Comparison of ENCODE assay signal across 18 cellular contexts in genomic region chr6:2870046-2870636, GRCh38.
"Had no signal": no experiment of that assay in that cellular context is flagged by ENCODE, and none has a peak within 500 bp of the region (broad histone marks: within the 10 kb centered on the region; RNA-seq: fewer than 3 reads in every experiment).

No MANE protein-coding gene starts in this region.

- H3K9me3 ChIP-seq: colonic mucosa, neutrophil, right atrium auricular region, testis, upper lobe of left lung, uterus had no signal

- H3K27me3 ChIP-seq: colonic mucosa, hepatocyte, neutrophil, right atrium auricular region, testis, upper lobe of left lung, uterus had no signal

- H3K79me2 ChIP-seq: hepatocyte had no signal

- H3K27ac Mint-ChIP-seq: nephron progenitor cell had no signal

- H2AFZ ChIP-seq: hepatocyte had no signal

- H3K27ac ChIP-seq: colonic mucosa, hepatocyte, neutrophil, right atrium auricular region, upper lobe of left lung, uterus had no signal

- H3K4me3 Mint-ChIP-seq: nephron progenitor cell had no signal

- FAIRE-seq: islet of Langerhans, small intestine had no signal

- ATAC-seq: left lobe of liver had no signal

- H3K4me2 ChIP-seq: hepatocyte had no signal

- DNase-seq: colonic mucosa; dermis blood vessel endothelial cell; foreskin melanocyte; head of caudate nucleus; mammary epithelial cell; nephron progenitor cell; small intestine; stimulated activated CD4-positive, alpha-beta T cell treated with anti-CD3 and anti-CD28 coated beads, Interleukin-2, amount 100 ng/mL, for 48 hours; uterus had no signal

- H3K4me3 ChIP-seq: colonic mucosa, hepatocyte, right atrium auricular region, upper lobe of left lung, uterus had no signal

- H3K4me1 ChIP-seq: colonic mucosa had no signal

- H3K36me3 ChIP-seq: colonic mucosa, neutrophil, right atrium auricular region, upper lobe of left lung, uterus had no signal

- H3K27me3 Mint-ChIP-seq: naive thymus-derived CD4-positive, alpha-beta T cell; stimulated activated naive CD8-positive, alpha-beta T cell treated with anti-CD3 and anti-CD28 coated beads, Interleukin-15, Interleukin-2, amounts not matched to agents 100 ng/mL and 50 ng/mL, for 24 hours had no signal
